In the genomic region with DNA sequence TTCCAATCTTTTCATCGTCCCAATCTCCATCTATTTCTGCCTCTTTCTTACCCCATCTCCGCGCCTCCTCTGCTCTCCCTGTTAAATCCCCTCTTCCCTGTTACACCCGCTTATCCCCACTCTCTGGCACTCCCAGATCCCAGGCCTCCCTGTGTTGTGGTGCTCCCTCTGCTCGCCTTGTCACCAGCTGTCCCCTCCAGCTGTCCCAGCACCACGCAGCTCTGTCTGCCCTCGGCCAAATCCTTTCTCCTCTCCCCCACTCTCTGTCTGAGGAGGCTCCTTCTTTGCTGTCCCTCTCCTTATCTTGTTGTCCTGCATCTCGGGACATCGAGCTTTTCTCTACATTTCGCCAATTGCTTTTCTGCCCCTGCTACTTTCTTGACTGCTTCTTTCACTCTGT, we compare ENCODE assay signal across 8 cellular contexts. TPM values are rescaled to one million over a fixed set of nuclear protein-coding genes. Genes with fewer than 3 reads are reported as not detected.
DNase-seq lines count a peak whose midpoint lies in the region; ATAC-seq and TF ChIP-seq lines count a peak whose summit lies in the region.

No MANE protein-coding gene starts in this region.

- WGBS in esophagus, 2 donors, result 34 to 37% methylated on average over 10 of the region's 10 CpGs
- 22 to 25% (median 23%) methylated on average over 10 of the region's 10 CpGs for WGBS in psoas muscle, 3 donors

- H3K27ac ChIP-seq in esophagus (ENCODE audit: low read depth in 2 of 2, low read length in 1 of 2), result peak overlapping the region in 1 of 2 donors; percentile 66
- peak overlapping the region; percentile 91 for H3K27ac ChIP-seq in psoas muscle

- H3K4me3 ChIP-seq in GM08714 (ENCODE audit: low read length) (peak overlapping the region; percentile 95; the same call in 1 of the 2 replicates), esophagus (ENCODE audit: low read depth in 1 of 2, low read length in 2 of 2) (peak overlapping the region; percentile 86 to 90), psoas muscle (peak overlapping the region; percentile 93)

- H3K4me1 ChIP-seq in esophagus (ENCODE audit: control insufficient read depth in 2 of 2, insufficient read depth in 2 of 2, low read length in 1 of 2), result peaks cover 0 to 5% of the 10 kb centered on the region in 2 donors
- H3K4me1 ChIP-seq in psoas muscle, result peaks cover 17% of the 10 kb centered on the region

- peaks cover 3% of the 10 kb centered on the region in 2 donors for H3K9me3 ChIP-seq in esophagus (ENCODE audit: control insufficient read depth in 2 of 2, insufficient read depth in 1 of 2, low read depth in 1 of 2, low read length in 1 of 2)
- H3K9me3 ChIP-seq in psoas muscle, result no peaks in the 10 kb centered on the region

- DNase-seq in OCI-M1 (lab: John Stamatoyannopoulos, UW), result peak; percentile 45
- DNase-seq in psoas muscle, result no peak
- no peak for DNase-seq in HuH-7 (ENCODE audit: low spot score)
- DNase-seq in SW 1271 (lab: John Stamatoyannopoulos, UW), result no peak
- no peak for DNase-seq in NCI-H2107 treated with DMSO at 0.1 percent for 48 hours (lab: John Stamatoyannopoulos, UW; ENCODE audit: unreplicated experiment)

- no peaks in the 10 kb centered on the region for H3K27me3 ChIP-seq in esophagus (ENCODE audit: control insufficient read depth in 1 of 2, insufficient read depth in 2 of 2, low read length in 2 of 2)
- no peaks in the 10 kb centered on the region for H3K27me3 ChIP-seq in psoas muscle (ENCODE audit: insufficient read depth in 3 of 3, low read length in 2 of 3)

- ATAC-seq in psoas muscle (no peak), HG03045 (IDR thresholded peaks at IDR 0.05; ENCODE audit: unreplicated experiment) (no peak)

- intact Hi-C loops in psoas muscle (cut with DNase I), result loop anchor here in 1 of 2 donors (5.0 to 10.0 kb wide), 2 partner anchors 55 to 293 kb away; a partner anchor contains a TSS

- H3K36me3 ChIP-seq in esophagus (ENCODE audit: control insufficient read depth in 2 of 2, insufficient read depth in 2 of 2, low read length in 1 of 2), result peaks cover 5 to 10% of the 10 kb centered on the region in 2 donors
- peaks cover 0 to 17% of the 10 kb centered on the region in 2 donors for H3K36me3 ChIP-seq in psoas muscle (ENCODE audit: insufficient read depth in 1 of 2, low read depth in 1 of 2)

- TF ChIP-seq CTCF in psoas muscle (IDR thresholded peaks at IDR 0.05), result no peak

RNA-seq across cellular contexts. Expression of a gene that starts 1.0 kb away (rescaled TPM):
- polyA plus RNA-seq in esophagus (10 to 100 TPM in 1 of 2 donors, 1 to 10 TPM in 1; 7.6 to 18.2 TPM), psoas muscle (10 to 100 TPM in 1 of 3 donors, 1 to 10 TPM in 2; 4.9 to 12.9 (median 6.9) TPM)
- 10 to 100 TPM in 2 of 4 donors, 1 to 10 TPM in 2; 7.5 to 12.4 (median 10.4) TPM for total RNA-seq in psoas muscle

RNA-seq across cellular contexts. Expression of a gene that starts 30.5 kb away (rescaled TPM):
- polyA plus RNA-seq in esophagus, result 1 to 10 TPM; 1.4 to 2.3 TPM
- total RNA-seq in psoas muscle, result 1 to 10 TPM; 3.9 to 9.2 (median 6.3) TPM
- polyA plus RNA-seq in psoas muscle, result 1 to 10 TPM; 3.9 to 7.8 (median 7.7) TPM

RNA-seq across cellular contexts. Expression of a gene that starts 56.7 kb away (rescaled TPM):
- polyA plus RNA-seq in esophagus (1 to 10 TPM; 1.2 to 1.8 TPM), psoas muscle (1 to 10 TPM; 2.6 to 6.2 (median 3.4) TPM)
- total RNA-seq in psoas muscle, result 1 to 10 TPM; 3.8 to 6.8 (median 5.4) TPM

RNA-seq across cellular contexts. Expression of a gene that starts 57.6 kb away (rescaled TPM):
- polyA plus RNA-seq in esophagus (not detected), psoas muscle (not detected)
- total RNA-seq in psoas muscle, result not detected
